Comparison of ENCODE assay signal across 18 cellular contexts in genomic region chr10:4867109-4867519, GRCh38. TPM values are rescaled to one million over a fixed set of nuclear protein-coding genes. Genes with fewer than 3 reads are reported as not detected.
DNase-seq lines count a peak whose midpoint lies in the region; ATAC-seq lines count a peak whose summit lies in the region.
"Had no signal": no experiment of that assay in that cellular context is flagged by ENCODE, and none has a peak within 500 bp of the region (broad histone marks: within the 10 kb centered on the region; RNA-seq: fewer than 3 reads in every experiment).

No MANE protein-coding gene starts in this region.

- no peak overlapping the region for H2BK15ac ChIP-seq in mesenchymal stem cell (ENCODE audit: low read depth, poor library complexity, severe bottlenecking)

- no peaks in the 10 kb centered on the region for H3K9me3 ChIP-seq in mesenchymal stem cell (ENCODE audit: control insufficient read depth, low read length)

- H3K27ac ChIP-seq in mesenchymal stem cell (ENCODE audit: low read length, poor library complexity, severe bottlenecking): no peak overlapping the region
- H3K27ac ChIP-seq: HL-60 had no signal

- no peaks in the 10 kb centered on the region for H3K36me3 ChIP-seq in mesenchymal stem cell (ENCODE audit: control insufficient read depth in 1 of 2, insufficient read depth in 2 of 2, low read depth in 1 of 2, low read length in 2 of 2)

- no peak overlapping the region for H4K8ac ChIP-seq in mesenchymal stem cell (ENCODE audit: low read length)

- no peak overlapping the region for H3K14ac ChIP-seq in mesenchymal stem cell (ENCODE audit: low read length in 2 of 2)

- H3K4me1 ChIP-seq in mesenchymal stem cell (ENCODE audit: control insufficient read depth, insufficient read depth, low read depth, low read length): no peaks in the 10 kb centered on the region

- peak; percentile 47 for ATAC-seq in Right ventricle myocardium inferior
- peak; percentile 48 for ATAC-seq in Right ventricle myocardium superior (ENCODE audit: poor library complexity)

- no peak overlapping the region for H2BK12ac ChIP-seq in mesenchymal stem cell (ENCODE audit: low read length in 2 of 2)

- H2AK5ac ChIP-seq in mesenchymal stem cell (ENCODE audit: low read length, severe bottlenecking): no peak overlapping the region

- no peaks in the 10 kb centered on the region for H3K79me1 ChIP-seq in mesenchymal stem cell (replicated peaks; ENCODE audit: low read length, poor library complexity, severe bottlenecking)

- H2AFZ ChIP-seq in mesenchymal stem cell (ENCODE audit: low read depth, low read length): no peak overlapping the region

- peak overlapping the region in 1 of 2 experiments; percentile 64 for H3K4me3 ChIP-seq in mesenchymal stem cell (ENCODE audit: insufficient read depth in 1 of 2, low read depth in 1 of 2, low read length in 2 of 2)

- H3K9ac ChIP-seq in mesenchymal stem cell (ENCODE audit: low read length): peak overlapping the region; percentile 63

- H3K4ac ChIP-seq in mesenchymal stem cell (ENCODE audit: low read depth in 1 of 2, low read length in 2 of 2): no peak overlapping the region

- WGBS in mesenchymal stem cell: 88% methylated on average over 2 of the region's 2 CpGs

- H3K27me3 ChIP-seq in mesenchymal stem cell (ENCODE audit: control insufficient read depth in 1 of 2, insufficient read depth in 1 of 2, low read length in 2 of 2): no peaks in the 10 kb centered on the region

- H3K18ac ChIP-seq in mesenchymal stem cell (ENCODE audit: low read depth in 1 of 2, low read length in 2 of 2): no peak overlapping the region

- no peak overlapping the region for H2BK5ac ChIP-seq in mesenchymal stem cell (ENCODE audit: low read depth, low read length, poor library complexity, severe bottlenecking)

- intact Hi-C loops in Right ventricle myocardium inferior (cut with DNase I): loop anchor here (5.0 kb wide), 1 partner anchor 80 kb away; no protein-coding TSS in a partner anchor
- intact Hi-C loops in cardiac septum (cut with DNase I): no loop called here
- intact Hi-C loops in Right ventricle myocardium superior (cut with DNase I): no loop called here
- intact Hi-C loops in posterior cingulate gyrus (cut with DNase I): no loop called here

- no peak for DNase-seq in Right ventricle myocardium inferior (ENCODE audit: missing footprints)
- no peak for DNase-seq in cardiac septum (ENCODE audit: low spot score)
- no peak for DNase-seq in Right ventricle myocardium superior
- no peak for DNase-seq in mesenchymal stem cell
- DNase-seq in posterior cingulate gyrus: no peak
- no peak for DNase-seq in inferior parietal cortex (ENCODE audit: extremely low spot score)
- no peak for DNase-seq in NAMALWA (ENCODE audit: low spot score)
- DNase-seq in NCI-H146 treated with DMSO at 0.1 percent for 48 hours (lab: John Stamatoyannopoulos, UW; ENCODE audit: unreplicated experiment): no peak
- DNase-seq: C1 segment of cervical spinal cord, GOT3, KG1, NCI-H1105 treated with DMSO at 0.1 percent for 48 hours, NCI-H2029 treated with DMSO at 0.1 percent for 48 hours, NCI-H524, RPMI8226 had no signal

- no peak overlapping the region for H2BK120ac ChIP-seq in mesenchymal stem cell (ENCODE audit: low read depth, low read length)

- no peak overlapping the region for H4K91ac ChIP-seq in mesenchymal stem cell (ENCODE audit: low read length)

- no peak overlapping the region for H3K23ac ChIP-seq in mesenchymal stem cell (ENCODE audit: low read length in 2 of 2)

- H3K4me2 ChIP-seq in mesenchymal stem cell (ENCODE audit: low read length, poor library complexity, severe bottlenecking): no peak overlapping the region

RNA-seq across cellular contexts. Expression of gene AKR1E2, which starts 41.1 kb away (rescaled TPM):
- 5.4 TPM for total RNA-seq in Right ventricle myocardium inferior
- 7.6 TPM for total RNA-seq in cardiac septum
- 5.1 TPM for total RNA-seq in Right ventricle myocardium superior
- 0.73 TPM for polyA plus RNA-seq in mesenchymal stem cell (2013, experiment 1 of 2)
- polyA plus RNA-seq in mesenchymal stem cell (2013, experiment 2 of 2): 0.52 TPM
- total RNA-seq: A172, OCI-LY7 had no signal
